12 cellular contexts compared by ENCODE assay signal in genomic region chr1:152645146-152645545, GRCh38. TPM values are rescaled to one million over a fixed set of nuclear protein-coding genes. Genes with fewer than 3 reads are reported as not detected.
"Had no signal": no experiment of that assay in that cellular context is flagged by ENCODE, and none has a peak within 500 bp of the region (broad histone marks: within the 10 kb centered on the region; RNA-seq: fewer than 3 reads in every experiment).

No MANE protein-coding gene starts in this region.

- H3K9ac ChIP-seq: GM23248 had no signal

- H3K27ac ChIP-seq: GM23248, HL-60 had no signal

- H3K4me1 ChIP-seq: HAP-1 had no signal

- H2AFZ ChIP-seq: GM23248 had no signal

- H3K9me3 ChIP-seq: HAP-1 had no signal

- H3K4me3 ChIP-seq: GM23248, HAP-1 had no signal

- H3K36me3 ChIP-seq: HAP-1 had no signal

- ATAC-seq: HCT116, HepG2 had no signal

- DNase-seq: GM23248, GOT3, H7, HFFc6, KBM-7 had no signal

RNA-seq across cellular contexts. Expression of gene LCE2D, which starts 18.0 kb away (rescaled TPM):
- total RNA-seq: GM23248, H4, H7, HepG2, HFFc6, HT1080 had no signal
- polyA plus RNA-seq: GM23248, HepG2, IgD-negative memory B cell had no signal

RNA-seq across cellular contexts. Expression of gene LCE3A, which starts 22.2 kb away (rescaled TPM):
- total RNA-seq: GM23248, H4, H7, HepG2, HFFc6, HT1080 had no signal
- polyA plus RNA-seq: GM23248, HepG2, IgD-negative memory B cell had no signal

RNA-seq across cellular contexts. Expression of gene LCE2C, which starts 29.9 kb away (rescaled TPM):
- total RNA-seq: GM23248, H4, H7, HepG2, HFFc6, HT1080 had no signal
- polyA plus RNA-seq: HepG2, IgD-negative memory B cell had no signal

RNA-seq across cellular contexts. Expression of gene LCE3B, which starts 31.5 kb away (rescaled TPM):
- total RNA-seq: GM23248, H4, H7, HepG2, HFFc6, HT1080 had no signal
- polyA plus RNA-seq: GM23248, HepG2, IgD-negative memory B cell had no signal

RNA-seq across cellular contexts. Expression of gene LCE2B, which starts 40.8 kb away (rescaled TPM):
- total RNA-seq: GM23248, H4, H7, HepG2, HFFc6, HT1080 had no signal
- polyA plus RNA-seq: GM23248, HepG2, IgD-negative memory B cell had no signal
